ENCODE assay signal across 23 cellular contexts in genomic region chr11:123168236-123168635, GRCh38. TPM values are rescaled to one million over a fixed set of nuclear protein-coding genes. Genes with fewer than 3 reads are reported as not detected.
DNase-seq lines count a peak whose midpoint lies in the region; ATAC-seq and TF ChIP-seq lines count a peak whose summit lies in the region.
"Had no signal": no experiment of that assay in that cellular context is flagged by ENCODE, and none has a peak within 500 bp of the region (broad histone marks: within the 10 kb centered on the region; RNA-seq: fewer than 3 reads in every experiment).

No MANE protein-coding gene starts in this region.

- no peak overlapping the region for H3K4me3 ChIP-seq in muscle layer of colon (ENCODE audit: low read depth in 1 of 2, low read length in 2 of 2)
- H3K4me3 ChIP-seq in stomach smooth muscle (ENCODE audit: low read length in 2 of 2) = no peak overlapping the region
- H3K4me3 ChIP-seq in MG63 = no peak overlapping the region
- H3K4me3 ChIP-seq: BLaER1 treated with 17β-estradiol and CSF1 and Interleukin-3, amounts not matched to agents 10 nM and 100 nM; GM23338; SJCRH30 had no signal

- no peak overlapping the region for H3K4me2 ChIP-seq in H9 (ENCODE audit: insufficient read depth, insufficient read length, low read length)

- ATAC-seq in HG03139 (IDR thresholded peaks at IDR 0.05; ENCODE audit: unreplicated experiment) = no peak
- ATAC-seq: GM23338 had no signal

- H4K8ac ChIP-seq in H9 (replicated peaks; ENCODE audit: insufficient read length, low read depth, low read length) = no peak overlapping the region

- no peaks in the 10 kb centered on the region for H3K9me3 Mint-ChIP-seq in H9
- H3K9me3 Mint-ChIP-seq: CD8-positive, alpha-beta memory T cell; GM23338; IgD-negative memory B cell had no signal

- no peaks in the 10 kb centered on the region for H3K79me1 ChIP-seq in H9 (ENCODE audit: insufficient read depth, low read depth, low read length, poor library complexity, severe bottlenecking)

- H3K27ac ChIP-seq in muscle layer of colon (ENCODE audit: low read depth, low read length) (peak overlapping the region; percentile 20), stomach smooth muscle (ENCODE audit: low read length) (peak overlapping the region; percentile 13), H9 (ENCODE audit: insufficient read length, low read depth, low read length) (no peak overlapping the region)
- H3K27ac ChIP-seq: BLaER1 treated with 17β-estradiol and CSF1 and Interleukin-3, amounts not matched to agents 10 nM and 100 nM; SJCRH30 had no signal

- H3K56ac ChIP-seq in H9 (ENCODE audit: insufficient read length, low read depth, low read length) = no peak overlapping the region

- H3T11ph ChIP-seq in H9 (ENCODE audit: low read length) = no peak overlapping the region

- peaks cover 0 to 6% (median 2%) of the 10 kb centered on the region in 3 experiments; a peak in 3 of 7 replicates for H3K36me3 Mint-ChIP-seq in H9 (ENCODE audit: insufficient read depth in 1 of 3, low read depth in 3 of 3)
- H3K36me3 Mint-ChIP-seq: CD8-positive, alpha-beta memory T cell; IgD-negative memory B cell had no signal

- no peaks in the 10 kb centered on the region; the same call in 1 of the 2 replicates for H3K27me3 Mint-ChIP-seq in H9 (ENCODE audit: low read depth)

- no peaks in the 10 kb centered on the region for H3K23me2 ChIP-seq in H9 (ENCODE audit: insufficient read length, low read depth, low read length, poor library complexity, severe bottlenecking)

- no peaks in the 10 kb centered on the region for H3K79me2 ChIP-seq in H9 (ENCODE audit: insufficient read depth, low read length)

- H3K27ac Mint-ChIP-seq in H9 = no peak overlapping the region
- H3K27ac Mint-ChIP-seq: CD8-positive, alpha-beta memory T cell; GM23338; IgD-negative memory B cell had no signal

- H2AFZ ChIP-seq in H9 (ENCODE audit: low read length) = no peak overlapping the region
- H2AFZ ChIP-seq: GM23338 had no signal

- no peak overlapping the region for H3K18ac ChIP-seq in H9 (ENCODE audit: insufficient read length, low read depth, low read length)

- H3K36me3 ChIP-seq in muscle layer of colon (ENCODE audit: insufficient read depth, low read length) (no peaks in the 10 kb centered on the region), stomach smooth muscle (ENCODE audit: control insufficient read depth in 2 of 2, insufficient read depth in 2 of 2, low read length in 2 of 2) (peaks cover 2 to 10% of the 10 kb centered on the region in 2 donors), MG63 (peaks cover 68% of the 10 kb centered on the region)
- H3K36me3 ChIP-seq: BLaER1 treated with 17β-estradiol and CSF1 and Interleukin-3, amounts not matched to agents 10 nM and 100 nM; SJCRH30 had no signal

- H2BK5ac ChIP-seq in H9 (ENCODE audit: insufficient read length, low read length) = no peak overlapping the region

- H2BK12ac ChIP-seq in H9 (ENCODE audit: insufficient read length, low read depth, low read length) = no peak overlapping the region

- no peak overlapping the region for H4K91ac ChIP-seq in H9 (ENCODE audit: insufficient read length, low read depth, low read length)

- no peak for TF ChIP-seq CTCF in H9 (conservative IDR thresholded peaks at IDR 0.05)

- no peak overlapping the region for H2BK20ac ChIP-seq in H9 (ENCODE audit: low read depth, low read length, poor library complexity, severe bottlenecking)

- no CpG with 5 or more reads among the region's 5 CpGs for WGBS in H9 (ENCODE audit: extremely low coverage, insufficient read length, low lambda C conversion rate)

- H3K4me1 ChIP-seq in muscle layer of colon (ENCODE audit: insufficient read depth, low read length) = peaks cover 43% of the 10 kb centered on the region
- peaks cover 43% of the 10 kb centered on the region for H3K4me1 ChIP-seq in stomach smooth muscle (ENCODE audit: control insufficient read depth, insufficient read depth, low read length)
- H3K4me1 ChIP-seq in H9 (ENCODE audit: insufficient read depth, low read length) = peaks cover 14% of the 10 kb centered on the region; the same call in 1 of the 2 replicates

- peak; percentile 35 for DNase-seq in AG08395 (ENCODE audit: low spot score)
- DNase-seq in amniotic epithelial cell (ENCODE audit: low read depth) = peak; percentile 65
- DNase-seq in H9 = no peak
- DNase-seq in stimulated activated naive CD4-positive, alpha-beta T cell treated with Interleukin-2 at 50 U/mL for 16 hours (lab: John Stamatoyannopoulos, UW) = no peak
- DNase-seq in MG63 = no peak
- DNase-seq: 8988T; CD8-positive, alpha-beta memory T cell; DMS79; Kasumi-1; NCI-H1105; NCI-H1694 treated with DMSO at 0.1 percent for 48 hours; NCI-H345; NCI-H526; NK-92 treated with Interleukin-12 subunit alpha and Interleukin-12 subunit beta, amount 100 ng/mL, for 24 hours; RPMI8226; SJCRH30 had no signal

- H3K4me1 Mint-ChIP-seq in H9 = peaks cover 34 to 42% of the 10 kb centered on the region in 2 experiments
- H3K4me1 Mint-ChIP-seq: CD8-positive, alpha-beta memory T cell; IgD-negative memory B cell had no signal

- no peak overlapping the region for H4K5ac ChIP-seq in H9 (ENCODE audit: insufficient read length, low read depth, low read length)

- H2BK15ac ChIP-seq in H9 (ENCODE audit: low read depth, low read length) = no peak overlapping the region

- no peak overlapping the region for H3K4ac ChIP-seq in H9 (ENCODE audit: low read depth, low read length)

- no peaks in the 10 kb centered on the region for H4K20me1 ChIP-seq in H9 (ENCODE audit: control insufficient read depth, insufficient read depth, insufficient read length)
- H4K20me1 ChIP-seq: BLaER1 treated with 17β-estradiol and CSF1 and Interleukin-3, amounts not matched to agents 10 nM and 100 nM had no signal

- H2BK120ac ChIP-seq in H9 (ENCODE audit: low read depth, low read length, poor library complexity, severe bottlenecking) = no peak overlapping the region

- H3K14ac ChIP-seq in H9 (ENCODE audit: insufficient read depth, low read length) = no peak overlapping the region

- no peak overlapping the region for H3K4me3 Mint-ChIP-seq in H9
- H3K4me3 Mint-ChIP-seq: CD8-positive, alpha-beta memory T cell; GM23338; IgD-negative memory B cell had no signal

- H3K9me3 ChIP-seq in muscle layer of colon (ENCODE audit: low read length) = no peaks in the 10 kb centered on the region
- no peaks in the 10 kb centered on the region for H3K9me3 ChIP-seq in stomach smooth muscle (ENCODE audit: control insufficient read depth in 2 of 2, low read length in 2 of 2)
- no peaks in the 10 kb centered on the region for H3K9me3 ChIP-seq in H9 (ENCODE audit: control insufficient read depth, low read depth, low read length)
- H3K9me3 ChIP-seq in MG63 = no peaks in the 10 kb centered on the region
- H3K9me3 ChIP-seq: BLaER1 treated with 17β-estradiol and CSF1 and Interleukin-3, amounts not matched to agents 10 nM and 100 nM; SJCRH30 had no signal

- no peaks in the 10 kb centered on the region for H3K27me3 ChIP-seq in muscle layer of colon (ENCODE audit: control insufficient read depth in 1 of 2, insufficient read depth in 2 of 2, low read length in 2 of 2)
- no peaks in the 10 kb centered on the region for H3K27me3 ChIP-seq in stomach smooth muscle (ENCODE audit: control insufficient read depth in 1 of 2, insufficient read depth in 2 of 2, low read length in 2 of 2)
- no peaks in the 10 kb centered on the region for H3K27me3 ChIP-seq in H9 (ENCODE audit: insufficient read depth, low read length)
- H3K27me3 ChIP-seq in MG63 = no peaks in the 10 kb centered on the region
- H3K27me3 ChIP-seq: BLaER1 treated with 17β-estradiol and CSF1 and Interleukin-3, amounts not matched to agents 10 nM and 100 nM; SJCRH30 had no signal

- H3K9ac ChIP-seq in muscle layer of colon (ENCODE audit: low read length) (no peak overlapping the region), stomach smooth muscle (ENCODE audit: low read length in 2 of 2) (no peak overlapping the region), H9 (ENCODE audit: extremely low read depth, insufficient read length, low read length) (no peak overlapping the region)
- H3K9ac ChIP-seq: BLaER1 treated with 17β-estradiol and CSF1 and Interleukin-3, amounts not matched to agents 10 nM and 100 nM had no signal

- H3K23ac ChIP-seq in H9 (ENCODE audit: insufficient read length, low read depth, low read length) = no peak overlapping the region

- H2AK5ac ChIP-seq in H9 (ENCODE audit: insufficient read length, low read length) = no peak overlapping the region

RNA-seq across cellular contexts. Expression of gene CLMP, which starts 26.8 kb away (rescaled TPM):
- 11.8 and 13.8 TPM in 2 replicates for total RNA-seq in H9 (2021)
- total RNA-seq in MG63 (2014; rRNA removed; shearing (Covaris generic); ENCODE audit: low replicate concordance) = 78.3 and 109 TPM in 2 replicates
- total RNA-seq: OCI-LY7 had no signal

Comparison
In these comparisons a context has a peak if more than half of its experiments do, and no peak if none do; other contexts are left out.
1. DNase-seq: peak in AG08395 (single experiment) and amniotic epithelial cell (single experiment); none in H9 (single experiment), stimulated activated naive CD4-positive, alpha-beta T cell treated with Interleukin-2 at 50 U/mL for 16 hours (single experiment) and MG63 (single experiment).